15 cellular contexts compared by ENCODE assay signal in the genomic region with DNA sequence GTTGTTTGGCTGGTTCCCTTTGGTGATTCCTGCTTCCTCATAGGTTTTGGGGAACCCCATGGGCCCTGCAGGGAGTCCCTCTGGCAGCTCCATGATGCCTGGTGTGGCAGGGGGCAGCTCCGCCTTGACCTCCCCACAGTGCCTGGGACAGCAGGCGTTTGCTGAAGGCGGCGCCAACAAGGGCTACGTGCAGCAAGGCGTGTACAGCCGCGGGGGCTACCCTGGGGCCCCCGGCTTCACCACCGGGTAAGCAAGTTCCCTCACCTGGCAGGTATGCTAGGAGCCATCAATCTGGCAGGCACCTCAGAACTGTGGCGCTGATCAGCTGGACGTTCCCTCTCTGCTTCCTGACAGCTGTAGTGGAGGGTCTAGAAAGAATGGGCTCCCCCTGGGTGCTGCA. TPM values are rescaled to one million over a fixed set of nuclear protein-coding genes. Genes with fewer than 3 reads are reported as not detected.
DNase-seq lines count a peak whose midpoint lies in the region; ATAC-seq and TF ChIP-seq lines count a peak whose summit lies in the region.
"Had no signal": no experiment of that assay in that cellular context is flagged by ENCODE, and none has a peak within 500 bp of the region (broad histone marks: within the 10 kb centered on the region; RNA-seq: fewer than 3 reads in every experiment).

No MANE protein-coding gene starts in this region.

- ATAC-seq in naive thymus-derived CD4-positive, alpha-beta T cell = no peak

- no peaks in the 10 kb centered on the region for H3K9me2 ChIP-seq in hepatocyte (replicated peaks; ENCODE audit: insufficient read depth)

- DNase-seq in HuH-7.5 (ENCODE audit: low spot score) (peak; percentile 3), substantia nigra (lab: John Stamatoyannopoulos, UW) (no peak), NCI-H1105 treated with DMSO at 0.1 percent for 48 hours (lab: John Stamatoyannopoulos, UW) (no peak), H7 (no peak), NCI-H128 (lab: John Stamatoyannopoulos, UW; ENCODE audit: unreplicated experiment) (no peak), hepatocyte (ENCODE audit: low spot score) (no peak)
- DNase-seq in naive thymus-derived CD4-positive, alpha-beta T cell = no peak
- DNase-seq: CD8-positive, alpha-beta memory T cell; DMS53; GF-D8; GM23248 had no signal

- H3K4me3 Mint-ChIP-seq in naive thymus-derived CD4-positive, alpha-beta T cell = no peak overlapping the region
- H3K4me3 Mint-ChIP-seq: CD8-positive, alpha-beta memory T cell had no signal

- H3K9me3 ChIP-seq in naive thymus-derived CD4-positive, alpha-beta T cell (ENCODE audit: control insufficient read depth in 2 of 3, low read length in 3 of 3) = no peaks in the 10 kb centered on the region
- H3K9me3 ChIP-seq in hepatocyte (ENCODE audit: low read depth) = no peaks in the 10 kb centered on the region
- H3K9me3 ChIP-seq: BLaER1, Caco-2 had no signal

- peaks cover 5 to 54% (median 15%) of the 10 kb centered on the region in 3 experiments for H3K36me3 ChIP-seq in naive thymus-derived CD4-positive, alpha-beta T cell (ENCODE audit: control insufficient read depth in 2 of 3, insufficient read depth in 3 of 3, low read length in 3 of 3)
- H3K36me3 ChIP-seq in H7 (replicated peaks; ENCODE audit: control insufficient read depth, insufficient read depth, low read length) = peaks cover 20% of the 10 kb centered on the region
- H3K36me3 ChIP-seq in hepatocyte (replicated peaks; ENCODE audit: insufficient read depth, low read depth) = no peaks in the 10 kb centered on the region

- H3K4me2 ChIP-seq in hepatocyte = no peak overlapping the region
- H3K4me2 ChIP-seq: BLaER1 had no signal

- H3K27ac Mint-ChIP-seq in naive thymus-derived CD4-positive, alpha-beta T cell = no peak overlapping the region

- POLR2A ChIA-PET in naive thymus-derived CD4-positive, alpha-beta T cell (lab: Charles Lee) = no interaction called here

- H3K36me3 Mint-ChIP-seq in naive thymus-derived CD4-positive, alpha-beta T cell = peaks cover 0 to 11% (median 0%) of the 10 kb centered on the region in 5 donors

- H2AFZ ChIP-seq in hepatocyte = no peak overlapping the region
- H2AFZ ChIP-seq: GM23248 had no signal

- intact Hi-C loops in naive thymus-derived CD4-positive, alpha-beta T cell (cut with micrococcal nuclease) = no loop called here

- H3K27ac ChIP-seq in cingulate gyrus (ENCODE audit: low read depth, low read length) (peak overlapping the region; percentile 32), substantia nigra (ENCODE audit: low read depth, low read length, poor library complexity, severe bottlenecking) (peak overlapping the region; percentile 69), hepatocyte (no peak overlapping the region)
- peak overlapping the region; percentile 7 for H3K27ac ChIP-seq in naive thymus-derived CD4-positive, alpha-beta T cell (ENCODE audit: low read depth, low read length)
- H3K27ac ChIP-seq: BLaER1, GM23248, HL-60 had no signal

- no peak overlapping the region for H3K4me3 ChIP-seq in naive thymus-derived CD4-positive, alpha-beta T cell (ENCODE audit: low read length)
- H3K4me3 ChIP-seq in H7 (ENCODE audit: insufficient read depth, low read depth, low read length) (no peak overlapping the region), hepatocyte (no peak overlapping the region)
- H3K4me3 ChIP-seq: BLaER1, GM23248 had no signal

- CTCF ChIA-PET in naive thymus-derived CD4-positive, alpha-beta T cell (lab: Charles Lee) = interaction anchor here (0.5 kb wide), 1 partner anchor 21 kb away, joined by 3 read pairs; no protein-coding TSS in a partner anchor

- no peaks in the 10 kb centered on the region for H3K27me3 ChIP-seq in naive thymus-derived CD4-positive, alpha-beta T cell (ENCODE audit: control insufficient read depth in 2 of 2, insufficient read depth in 2 of 2, low read length in 2 of 2)
- H3K27me3 ChIP-seq in H7 (ENCODE audit: control insufficient read depth, insufficient read depth, low read length) (no peaks in the 10 kb centered on the region), hepatocyte (no peaks in the 10 kb centered on the region)
- H3K27me3 ChIP-seq: BLaER1 had no signal

- peaks cover 44% of the 10 kb centered on the region for H3K79me2 ChIP-seq in hepatocyte

- peaks cover 7 to 31% (median 24%) of the 10 kb centered on the region in 7 donors for H3K4me1 Mint-ChIP-seq in naive thymus-derived CD4-positive, alpha-beta T cell

- H3K27me3 Mint-ChIP-seq in naive thymus-derived CD4-positive, alpha-beta T cell = no peaks in the 10 kb centered on the region
- H3K27me3 Mint-ChIP-seq: CD8-positive, alpha-beta memory T cell had no signal

- WGBS in hepatocyte (ENCODE audit: low lambda C conversion rate, missing lambda C conversion rate) = 88% methylated on average over 12 of the region's 12 CpGs

- peaks cover 10 to 20% of the 10 kb centered on the region in 2 donors for H3K4me1 ChIP-seq in naive thymus-derived CD4-positive, alpha-beta T cell (ENCODE audit: control insufficient read depth in 2 of 2, insufficient read depth in 2 of 2, low read length in 2 of 2)
- no peaks in the 10 kb centered on the region for H3K4me1 ChIP-seq in hepatocyte (ENCODE audit: insufficient read depth)
- H3K4me1 ChIP-seq: Caco-2 had no signal

- peaks cover 6% of the 10 kb centered on the region for H4K20me1 ChIP-seq in hepatocyte (ENCODE audit: insufficient read depth, poor library complexity, severe bottlenecking)

- H3K9me3 Mint-ChIP-seq in naive thymus-derived CD4-positive, alpha-beta T cell = no peaks in the 10 kb centered on the region
- H3K9me3 Mint-ChIP-seq: CD8-positive, alpha-beta memory T cell had no signal

- TF ChIP-seq CTCF in hepatocyte (IDR thresholded peaks at IDR 0.05; ENCODE audit: poor library complexity) = no peak

RNA-seq across cellular contexts. Expression of a gene that starts 8.3 kb away (rescaled TPM):
- 100 to 1,000 TPM; 108 to 187 (median 144) TPM for total RNA-seq in naive thymus-derived CD4-positive, alpha-beta T cell
- 1 to 10 TPM; 4.4 to 7.7 TPM for polyA plus RNA-seq in naive thymus-derived CD4-positive, alpha-beta T cell
- 16.6 and 17.9 TPM in 2 replicates for total RNA-seq in H7 (2014; rRNA removed; shearing (Covaris generic))
- 6.2 and 10.5 TPM in 2 replicates for total RNA-seq in hepatocyte
- polyA plus RNA-seq in hepatocyte = 37.0 and 39.6 TPM in 2 replicates

RNA-seq across cellular contexts. Expression of a gene that starts 39.6 kb away (rescaled TPM):
- total RNA-seq in naive thymus-derived CD4-positive, alpha-beta T cell = 1,000 to 10,000 TPM in 1 of 5 experiments, 100 to 1,000 TPM in 4; 535 to 1,748 (median 620) TPM
- polyA plus RNA-seq in naive thymus-derived CD4-positive, alpha-beta T cell = 1,000 to 10,000 TPM; 3,113 to 3,303 TPM
- 3,731 and 4,122 TPM in 2 replicates for total RNA-seq in H7 (2014; rRNA removed; shearing (Covaris generic))
- total RNA-seq in hepatocyte = 2,189 and 2,465 TPM in 2 replicates
- 2,123 and 2,231 TPM in 2 replicates for polyA plus RNA-seq in hepatocyte
